ENCODE assay signal across 8 cellular contexts in the genomic region with DNA sequence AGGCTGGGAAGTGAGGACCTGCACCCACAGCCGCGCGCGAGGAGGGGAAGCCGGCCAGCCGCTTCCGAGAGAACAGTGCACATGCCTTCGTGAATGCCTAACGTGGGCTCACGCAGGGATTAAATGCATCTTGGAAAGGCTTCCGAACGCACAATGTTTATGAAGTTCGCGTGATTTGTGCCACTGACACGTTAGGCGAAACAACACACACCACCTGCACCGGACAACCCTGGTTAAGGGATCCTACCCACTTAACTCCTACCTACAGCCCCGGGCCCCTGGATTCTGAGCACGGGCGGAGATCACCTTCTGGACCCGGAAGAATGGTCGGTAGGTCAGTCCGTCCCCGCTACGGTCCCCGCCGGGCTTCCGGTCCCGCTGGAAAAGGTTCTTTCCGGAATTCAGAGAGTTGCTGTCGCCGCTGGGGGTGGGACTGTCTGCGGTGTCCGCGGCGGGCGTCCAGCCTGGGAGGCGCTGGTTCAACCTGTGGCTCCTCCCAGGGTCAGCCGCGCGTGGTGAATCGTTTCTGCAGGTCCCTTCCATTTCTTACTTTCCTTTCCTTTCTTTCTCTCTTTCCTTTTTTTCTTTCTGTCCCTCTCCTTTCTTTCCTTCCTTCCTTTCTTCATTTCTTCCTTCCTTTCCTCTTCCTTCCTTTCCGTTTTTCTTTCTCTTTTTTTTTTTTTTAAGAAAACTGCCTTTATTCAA. TPM values are rescaled to one million over a fixed set of nuclear protein-coding genes. Genes with fewer than 3 reads are reported as not detected.
DNase-seq lines count a peak whose midpoint lies in the region; ATAC-seq and TF ChIP-seq lines count a peak whose summit lies in the region.

MTIF2 (minus strand) TSS at position 325 of the 705 bp plus-strand sequence. CDS start 5,373 bp downstream, outside the sequence.

- TF ChIP-seq CTCF in GM20000 (IDR thresholded peaks at IDR 0.05; ENCODE audit: extremely low read depth, missing control alignments) = no peak

- H3K4me1 Mint-ChIP-seq in effector memory CD8-positive, alpha-beta T cell (ENCODE audit: low read depth in 2 of 2) = peaks cover 9 to 18% of the 10 kb centered on the region in 2 donors
- H3K4me1 Mint-ChIP-seq in memory B cell = peaks cover 13% of the 10 kb centered on the region

- CTCF ChIA-PET in activated CD8-positive, alpha-beta memory T cell treated with anti-CD3 and anti-CD28 coated beads for 36 hours (lab: Charles Lee) = interaction anchor here (0.9 to 2.5 kb wide), 3 partner anchors 10 to 145 kb away, joined by 3 to 8 read pairs (median 3); no protein-coding TSS in a partner anchor

- no peaks in the 10 kb centered on the region for H3K9me3 Mint-ChIP-seq in effector memory CD8-positive, alpha-beta T cell
- H3K9me3 Mint-ChIP-seq in memory B cell = no peaks in the 10 kb centered on the region

- peaks cover 31% of the 10 kb centered on the region for H3K36me3 Mint-ChIP-seq in effector memory CD8-positive, alpha-beta T cell (ENCODE audit: insufficient read depth)
- peaks cover 3% of the 10 kb centered on the region for H3K36me3 Mint-ChIP-seq in memory B cell

- POLR2A ChIA-PET in activated CD8-positive, alpha-beta memory T cell treated with anti-CD3 and anti-CD28 coated beads for 36 hours (lab: Charles Lee) = interaction anchor here (2.0 kb wide), 1 partner anchor 250 kb away, joined by 7 read pairs; the partner anchor contains the start of gene CFAP36

- H3K27ac Mint-ChIP-seq in effector memory CD8-positive, alpha-beta T cell = peak within 1 kb of the TSS; percentile 97 to 99
- H3K27ac Mint-ChIP-seq in memory B cell = peak within 1 kb of the TSS; percentile 96

- DNase-seq in COR-L47 (lab: John Stamatoyannopoulos, UW) (peak; percentile 95), GM20000 (ENCODE audit: low spot score) (peak; percentile 88), HT-29 (ENCODE audit: low spot score) (peak; percentile 96), NOMO-1 (lab: John Stamatoyannopoulos, UW; ENCODE audit: unreplicated experiment in 2 of 2) (peak; percentile 93), memory B cell (ENCODE audit: low spot score in 2 of 2) (peak; percentile 81 to 86)
- peak; percentile 86 to 87 (median 86) for DNase-seq in effector memory CD8-positive, alpha-beta T cell
- peak; percentile 85 for DNase-seq in stimulated activated CD8-positive, alpha-beta memory T cell treated with anti-CD3 and anti-CD28 coated beads, Interleukin-12 subunit alpha, Interleukin-12 subunit beta, amount 100 ng/mL, for 24 hours (ENCODE audit: extremely low read depth)

- peaks cover 6 to 12% of the 10 kb centered on the region in 2 donors for H3K27me3 Mint-ChIP-seq in effector memory CD8-positive, alpha-beta T cell
- no peaks in the 10 kb centered on the region for H3K27me3 Mint-ChIP-seq in memory B cell

- peak within 1 kb of the TSS; percentile 91 to 99 for H3K4me3 Mint-ChIP-seq in effector memory CD8-positive, alpha-beta T cell
- H3K4me3 Mint-ChIP-seq in memory B cell = peak within 1 kb of the TSS; percentile 91

- ATAC-seq in effector memory CD8-positive, alpha-beta T cell (replicated peaks) = peak; percentile 93
- ATAC-seq in memory B cell (ENCODE audit: low read depth) = peak; percentile 92

RNA-seq across cellular contexts. Expression of gene MTIF2, which starts in this region (rescaled TPM):
- 15.5 and 15.9 TPM in 2 replicates for total RNA-seq in HT-29 (2014; rRNA removed; shearing (Covaris generic))
- 10 to 100 TPM; 57.4 to 57.5 TPM for total RNA-seq in activated CD8-positive, alpha-beta memory T cell treated with anti-CD3 and anti-CD28 coated beads for 36 hours

Comparison
In these comparisons a context has a peak if more than half of its experiments do, and no peak if none do; other contexts are left out.
1. Peak in every context shown above with its lines: DNase-seq and ATAC-seq.